21 cellular contexts compared by ENCODE assay signal in genomic region chr4:68256284-68256683, GRCh38. TPM values are rescaled to one million over a fixed set of nuclear protein-coding genes. Genes with fewer than 3 reads are reported as not detected.
A peak's percentile ranks its signal among the peaks of the same experiment; 100 is the strongest.
DNase-seq lines count a peak whose midpoint lies in the region; ATAC-seq, FAIRE-seq and TF ChIP-seq lines count a peak whose summit lies in the region.
"Had no signal": no experiment of that assay in that cellular context is flagged by ENCODE, and none has a peak within 500 bp of the region (broad histone marks: within the 10 kb centered on the region; RNA-seq: fewer than 3 reads in every experiment).

No MANE protein-coding gene starts in this region.

- ATAC-seq in memory B cell (ENCODE audit: low read depth) (peak; percentile 41), GM18520 (IDR thresholded peaks at IDR 0.05; ENCODE audit: unreplicated experiment) (no peak)

- H3K36me3 Mint-ChIP-seq in astrocyte (ENCODE audit: low read depth, unreplicated experiment) (no peaks in the 10 kb centered on the region), memory B cell (no peaks in the 10 kb centered on the region)
- H3K36me3 Mint-ChIP-seq: CD8-positive, alpha-beta memory T cell had no signal

- no peak overlapping the region for H3K27ac ChIP-seq in astrocyte (ENCODE audit: low read depth, low read length)
- peak overlapping the region; percentile 15 for H3K27ac ChIP-seq in smooth muscle cell (ENCODE audit: low read depth)
- no peak overlapping the region for H3K27ac ChIP-seq in OCI-LY7 (ENCODE audit: low read depth, low read length, poor library complexity, severe bottlenecking)

- H3K27ac Mint-ChIP-seq in astrocyte (ENCODE audit: unreplicated experiment), result peak overlapping the region; percentile 50
- no peak overlapping the region for H3K27ac Mint-ChIP-seq in memory B cell

- no TSS peak for BruUV-seq in OCI-LY7 (replicated peaks; lab: Mats Ljungman, UMichigan)

- H3K9ac ChIP-seq in astrocyte (ENCODE audit: low read length), result no peak overlapping the region
- no peak overlapping the region for H3K9ac ChIP-seq in smooth muscle cell (ENCODE audit: low read depth)
- H3K9ac ChIP-seq: SK-N-SH had no signal

- DNase-seq in OCI-M2 (lab: John Stamatoyannopoulos, UW; ENCODE audit: unreplicated experiment), result peak; percentile 39
- DNase-seq in astrocyte (ENCODE audit: low read depth), result peak; percentile 16
- DNase-seq in memory B cell (ENCODE audit: low spot score in 2 of 2), result no peak
- no peak for DNase-seq in smooth muscle cell (lab: John Stamatoyannopoulos, UW; ENCODE audit: unreplicated experiment)
- no peak for DNase-seq in OCI-LY7 (ENCODE audit: low spot score)
- no peak for DNase-seq in NCI-H2196 (lab: John Stamatoyannopoulos, UW; ENCODE audit: unreplicated experiment)
- DNase-seq: C1 segment of cervical spinal cord; CD8-positive, alpha-beta memory T cell; DMS79 treated with DMSO at 0.1 percent for 48 hours; MM.1S; NCI-H1092; NCI-H146; NCI-H2081; NK-92 treated with Interleukin-12 subunit alpha and Interleukin-12 subunit beta, amount 100 ng/mL, for 24 hours; SHP77; SK-N-SH had no signal

- POLR2A ChIA-PET in OCI-LY7 (lab: Charles Lee), result interaction anchor here (0.5 kb wide), 1 partner anchor 451 kb away, joined by 3 read pairs; no protein-coding TSS in a partner anchor

- H3K9me3 ChIP-seq in astrocyte (ENCODE audit: insufficient read depth, low read depth, low read length) (no peaks in the 10 kb centered on the region), smooth muscle cell (replicated peaks; ENCODE audit: low read depth) (no peaks in the 10 kb centered on the region), OCI-LY7 (ENCODE audit: low read length) (no peaks in the 10 kb centered on the region)
- H3K9me3 ChIP-seq: SK-N-SH had no signal

- peaks cover 6% of the 10 kb centered on the region for H3K4me1 Mint-ChIP-seq in astrocyte (ENCODE audit: low read depth, unreplicated experiment)
- H3K4me1 Mint-ChIP-seq in memory B cell, result peaks cover 6% of the 10 kb centered on the region
- H3K4me1 Mint-ChIP-seq: CD8-positive, alpha-beta memory T cell had no signal

- H3K9me3 Mint-ChIP-seq in astrocyte (ENCODE audit: unreplicated experiment), result peaks cover 2% of the 10 kb centered on the region
- H3K9me3 Mint-ChIP-seq in memory B cell, result no peaks in the 10 kb centered on the region
- H3K9me3 Mint-ChIP-seq: CD8-positive, alpha-beta memory T cell had no signal

- TF ChIP-seq CTCF in astrocyte (IDR thresholded peaks at IDR 0.05; ENCODE audit: insufficient read depth, low read depth, low read length) (no peak), smooth muscle cell (IDR thresholded peaks at IDR 0.05; ENCODE audit: borderline replicate concordance, insufficient read depth, poor library complexity, severe bottlenecking) (no peak), OCI-LY7 (conservative IDR thresholded peaks at IDR 0.05; ENCODE audit: low read length) (no peak)

- H3K79me2 ChIP-seq in astrocyte (ENCODE audit: insufficient read depth, low read length) (no peaks in the 10 kb centered on the region), smooth muscle cell (ENCODE audit: low read depth) (no peaks in the 10 kb centered on the region), OCI-LY7 (ENCODE audit: insufficient read depth, low read depth, low read length) (no peaks in the 10 kb centered on the region)

- H3K4me1 ChIP-seq in astrocyte (ENCODE audit: insufficient read depth, low read length) (no peaks in the 10 kb centered on the region), smooth muscle cell (ENCODE audit: low read depth) (no peaks in the 10 kb centered on the region), OCI-LY7 (ENCODE audit: insufficient read depth, low read length, poor library complexity, severe bottlenecking) (no peaks in the 10 kb centered on the region)

- no peak for FAIRE-seq in astrocyte (lab: Jason Lieb, UNC)
- FAIRE-seq: H54 had no signal

- CTCF ChIA-PET in OCI-LY7 (lab: Charles Lee; ENCODE audit: unreplicated experiment), result no interaction called here

- no peaks in the 10 kb centered on the region for H3F3A ChIP-seq in smooth muscle cell (ENCODE audit: low read depth)

- H3K4me3 ChIP-seq in astrocyte (ENCODE audit: insufficient read depth, low read depth, low read length) (no peak overlapping the region), smooth muscle cell (no peak overlapping the region), OCI-LY7 (ENCODE audit: low read depth, low read length, poor library complexity, severe bottlenecking) (no peak overlapping the region)

- H3K4me2 ChIP-seq in astrocyte (ENCODE audit: low read length), result no peak overlapping the region
- H3K4me2 ChIP-seq in smooth muscle cell, result no peak overlapping the region
- H3K4me2 ChIP-seq in OCI-LY7 (ENCODE audit: low read length), result no peak overlapping the region
- H3K4me2 ChIP-seq: SK-N-SH had no signal

- H4K20me1 ChIP-seq in astrocyte (ENCODE audit: insufficient read depth, low read length) (no peaks in the 10 kb centered on the region), smooth muscle cell (ENCODE audit: low read depth) (no peaks in the 10 kb centered on the region), OCI-LY7 (ENCODE audit: insufficient read depth, low read length) (no peaks in the 10 kb centered on the region)

- no peak overlapping the region for H2AFZ ChIP-seq in astrocyte (ENCODE audit: low read depth, low read length)
- H2AFZ ChIP-seq in smooth muscle cell (ENCODE audit: low read depth), result peak overlapping the region; percentile 12
- no peak overlapping the region for H2AFZ ChIP-seq in OCI-LY7 (ENCODE audit: low read length)

- H3K27me3 Mint-ChIP-seq in astrocyte (ENCODE audit: low read depth, unreplicated experiment), result no peaks in the 10 kb centered on the region
- H3K27me3 Mint-ChIP-seq in memory B cell, result peaks cover under 1% of the 10 kb centered on the region

- intact Hi-C loops in OCI-LY7 (cut with micrococcal nuclease; ENCODE audit: unreplicated experiment), result no loop called here

- no peaks in the 10 kb centered on the region for H3K27me3 ChIP-seq in astrocyte (ENCODE audit: insufficient read depth, low read length)
- no peaks in the 10 kb centered on the region for H3K27me3 ChIP-seq in smooth muscle cell (ENCODE audit: low read depth)

- H3K36me3 ChIP-seq in astrocyte (ENCODE audit: insufficient read depth, low read length) (no peaks in the 10 kb centered on the region), smooth muscle cell (ENCODE audit: low read depth) (no peaks in the 10 kb centered on the region), OCI-LY7 (ENCODE audit: insufficient read depth, low read length) (no peaks in the 10 kb centered on the region)

- WGBS in smooth muscle cell (ENCODE audit: low lambda C conversion rate), result 59% methylated on average over 3 of the region's 3 CpGs

- no peaks in the 10 kb centered on the region for H3K9me2 ChIP-seq in OCI-LY7 (ENCODE audit: insufficient read depth, low read length)
- H3K9me2 ChIP-seq: SK-N-SH had no signal

- H3K4me3 Mint-ChIP-seq in astrocyte (ENCODE audit: unreplicated experiment), result no peak overlapping the region
- H3K4me3 Mint-ChIP-seq in memory B cell, result no peak overlapping the region
- H3K4me3 Mint-ChIP-seq: CD8-positive, alpha-beta memory T cell had no signal

RNA-seq across cellular contexts. Expression of gene TMPRSS11B, which starts 10.8 kb away (rescaled TPM):
- total RNA-seq in astrocyte, result 0.22 and 0.27 TPM in 2 replicates
- 0.27 and 0.58 TPM in 2 replicates for total RNA-seq in smooth muscle cell
- 0.26 and 1.7 TPM in 2 replicates for polyA plus RNA-seq in smooth muscle cell
- total RNA-seq in OCI-LY7 (2014; rRNA removed; shearing (Covaris generic)), result not detected in 2 replicates
- total RNA-seq in OCI-LY7 (2022), result not detected in 2 replicates
- total RNA-seq: CD8-positive, alpha-beta memory T cell; G401; NCI-H460; RPMI7951 had no signal
- polyA plus RNA-seq: CD8-positive, alpha-beta memory T cell; SK-N-SH had no signal

Comparison
In these comparisons a context has a peak if more than half of its experiments do, and no peak if none do; other contexts are left out.
1. DNase-seq: peak in OCI-M2 (single experiment) and astrocyte (single experiment); none in memory B cell (0 of 2), smooth muscle cell (single experiment), OCI-LY7 (single experiment) and NCI-H2196 (single experiment).